In genomic region chr11:64800633-64801464, GRCh38 we compare ENCODE assay signal across 1 cellular context.
TF ChIP-seq lines count a peak whose summit lies in the region.

No MANE protein-coding gene starts in this region.

TF ChIP-seq in endothelial cell of umbilical vein, 7 proteins besides CTCF, POLR2A, EP300 and RAD21:
- TF ChIP-seq JUN (IDR thresholded peaks at IDR 0.05; ENCODE audit: borderline replicate concordance, insufficient read depth, insufficient read length, low read depth) (no peak), EZH2 (IDR thresholded peaks at IDR 0.05; ENCODE audit: borderline replicate concordance, low read depth, low read length, severe bottlenecking) (no peak), GATA2 (IDR thresholded peaks at IDR 0.05; ENCODE audit: insufficient read depth, insufficient read length, low read depth, low read length) (no peak), POLR2AphosphoS5 (IDR thresholded peaks at IDR 0.05; ENCODE audit: insufficient read depth, low read depth, low read length) (no peak), FOS (IDR thresholded peaks at IDR 0.05; ENCODE audit: borderline replicate concordance, insufficient read depth, low read length) (no peak), MAX (IDR thresholded peaks at IDR 0.05; ENCODE audit: insufficient read depth, insufficient read length) (no peak), MYC (IDR thresholded peaks at IDR 0.05; ENCODE audit: low read depth, low read length) (no peak)
TF ChIP-seq in endothelial cell of umbilical vein: peak in this region for 0.
